In genomic region chr2:128343459-128343858, GRCh38 we compare ENCODE assay signal across 8 cellular contexts.
"Had no signal": no experiment of that assay in that cellular context is flagged by ENCODE, and none has a peak within 500 bp of the region (broad histone marks: within the 10 kb centered on the region; RNA-seq: fewer than 3 reads in every experiment).

No MANE protein-coding gene starts in this region.

- H3K4me1 Mint-ChIP-seq: IgD-negative memory B cell had no signal

- H2AFZ ChIP-seq: GM23338 had no signal

- H3K4me2 ChIP-seq: GM23338 had no signal

- H3K4me3 Mint-ChIP-seq: GM23338, H9, IgD-negative memory B cell had no signal

- H3K27ac Mint-ChIP-seq: GM23338, H9, IgD-negative memory B cell had no signal

- ATAC-seq: GM23338 had no signal

- DNase-seq: H9, HCEC 1CT, KG1 had no signal

- FAIRE-seq: H1, H54, HTR-8/SVneo had no signal

- H3K4me3 ChIP-seq: GM23338 had no signal
